In the genomic region with DNA sequence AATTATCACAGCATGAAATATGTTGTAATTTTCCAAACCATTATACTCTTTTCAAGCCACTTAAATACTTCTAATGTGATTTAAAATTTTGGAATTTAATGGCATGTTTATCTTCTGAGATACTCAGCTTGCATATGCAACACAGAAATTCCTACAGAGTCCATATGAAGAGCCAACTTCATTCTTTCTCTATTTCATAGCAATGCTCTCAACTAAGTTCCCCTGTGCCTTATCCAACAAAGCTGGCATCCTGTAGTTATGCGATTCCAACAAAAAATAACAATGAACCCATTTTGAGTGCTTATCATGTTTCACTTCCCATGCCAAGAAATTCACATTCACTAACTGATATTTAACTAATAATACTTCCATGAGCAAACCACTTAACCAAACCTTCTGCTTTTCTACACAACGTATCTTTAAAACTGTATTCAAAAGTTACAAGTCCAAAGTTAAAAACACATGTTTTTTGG, we compare ENCODE assay signal across 18 cellular contexts.
DNase-seq lines count a peak whose midpoint lies in the region; ATAC-seq and TF ChIP-seq lines count a peak whose summit lies in the region.
"Had no signal": no experiment of that assay in that cellular context is flagged by ENCODE, and none has a peak within 500 bp of the region (broad histone marks: within the 10 kb centered on the region; RNA-seq: fewer than 3 reads in every experiment).

No MANE protein-coding gene starts in this region.

- intact Hi-C loops in sciatic nerve (cut with DNase I), result no loop called here

- peaks cover 10% of the 10 kb centered on the region; the same call in 1 of the 2 replicates for H3K9me3 ChIP-seq in SK-N-SH
- H3K9me3 ChIP-seq: adrenal gland, suprapubic skin had no signal

- peak in 1 of 2 experiments; percentile 71; a peak in 1 of 4 replicates for TF ChIP-seq EP300 in SK-N-SH (IDR thresholded peaks at IDR 0.05; ENCODE audit: borderline replicate concordance in 1 of 2, low read depth in 1 of 2, low read length in 1 of 2)

- H3F3A ChIP-seq in SK-N-SH (replicated peaks; ENCODE audit: insufficient read depth), result peaks cover 33% of the 10 kb centered on the region

- WGBS in SK-N-SH (ENCODE audit: low lambda C conversion rate), result 23% methylated on average over 2 of the region's 2 CpGs

- ATAC-seq in sciatic nerve, result peak; percentile 39

- no peaks in the 10 kb centered on the region for H3K79me2 ChIP-seq in SK-N-SH (ENCODE audit: insufficient read depth)

- H3K27me3 ChIP-seq in SK-N-SH (ENCODE audit: insufficient read depth), result no peaks in the 10 kb centered on the region
- H3K27me3 ChIP-seq: adrenal gland, neural progenitor cell, suprapubic skin had no signal

- DNase-seq in EL (peak; percentile 46), SK-N-SH (no peak), dermis blood vessel endothelial cell (peak; percentile 53), sciatic nerve (ENCODE audit: low spot score) (no peak), mucosa of gallbladder (ENCODE audit: low spot score) (no peak), NCI-H1092 treated with DMSO at 0.1 percent for 48 hours (lab: John Stamatoyannopoulos, UW) (no peak)
- DNase-seq in activated CD4-positive, alpha-beta T cell treated with anti-CD3 and anti-CD28 coated beads for 1 hour, result no peak
- DNase-seq: activated CD4-positive, alpha-beta T cell treated with anti-CD3 and anti-CD28 coated beads for 48 hours; activated CD8-positive, alpha-beta memory T cell treated with anti-CD3 and anti-CD28 coated beads, Interleukin-2, amount 50 U/mL, for 4 hours; activated effector memory CD4-positive, alpha-beta T cell treated with anti-CD3 and anti-CD28 coated beads, Interleukin-2, amount 50 U/mL, for 16 hours; adrenal gland; KBM-7; left cardiac atrium; midbrain; NCI-H2029 treated with DMSO at 0.1 percent for 48 hours had no signal

- H3K36me3 ChIP-seq in SK-N-SH (replicated peaks in 1 of 2; ENCODE audit: control insufficient read depth in 1 of 2, insufficient read depth in 2 of 2, low read length in 1 of 2), result no peaks in the 10 kb centered on the region
- H3K36me3 ChIP-seq: adrenal gland, neural progenitor cell, suprapubic skin had no signal

- peaks cover 0 to 22% of the 10 kb centered on the region in 2 experiments; a peak in 3 of 4 replicates for H3K4me1 ChIP-seq in SK-N-SH (ENCODE audit: control insufficient read depth in 1 of 2, insufficient read depth in 2 of 2, low read depth in 1 of 2, low read length in 1 of 2)
- H3K4me1 ChIP-seq: adrenal gland, neural progenitor cell, suprapubic skin had no signal

- H3K4me3 ChIP-seq in SK-N-SH (ENCODE audit: low read depth in 2 of 2, low read length in 1 of 2), result no peak overlapping the region
- H3K4me3 ChIP-seq: adrenal gland, neural progenitor cell, suprapubic skin had no signal

- H3K9me2 ChIP-seq in SK-N-SH, result no peaks in the 10 kb centered on the region

- peak overlapping the region; percentile 84; the same call in 1 of the 2 replicates for H2AFZ ChIP-seq in SK-N-SH (ENCODE audit: low read depth)
- H2AFZ ChIP-seq: neural progenitor cell had no signal

- CTCF ChIA-PET in SK-N-SH (lab: Yijun Ruan, JAX), result interaction anchor here (0.6 kb wide), 1 partner anchor 41 kb away, joined by 3 read pairs; no protein-coding TSS in a partner anchor

- no peaks in the 10 kb centered on the region for H4K20me1 ChIP-seq in SK-N-SH (ENCODE audit: insufficient read depth)

- TF ChIP-seq CTCF in SK-N-SH (IDR thresholded peaks at IDR 0.05), result no peak

- peak overlapping the region; percentile 44 for H3K9ac ChIP-seq in SK-N-SH
- H3K9ac ChIP-seq: neural progenitor cell had no signal

- peak overlapping the region; percentile 62 to 87; a peak in 3 of 4 replicates for H3K27ac ChIP-seq in SK-N-SH (ENCODE audit: low read depth in 2 of 2, low read length in 1 of 2)
- H3K27ac ChIP-seq: adrenal gland, neural progenitor cell, RWPE1, suprapubic skin had no signal

- POLR2A ChIA-PET in SK-N-SH (lab: Yijun Ruan, JAX), result no interaction called here

- TF ChIP-seq RAD21 in SK-N-SH (IDR thresholded peaks at IDR 0.05; ENCODE audit: low read length), result no peak

- H3K4me2 ChIP-seq in SK-N-SH, result 0 out of 2 replicates have a peak overlapping the region, but pooled peaks have one; percentile 32
- H3K4me2 ChIP-seq: neural progenitor cell had no signal

TF ChIP-seq in SK-N-SH, 30 proteins besides CTCF, POLR2A, EP300 and RAD21:
- TF ChIP-seq NFIC (IDR thresholded peaks at IDR 0.05; ENCODE audit: borderline replicate concordance) (peak; percentile 76), SIN3A (IDR thresholded peaks at IDR 0.05; ENCODE audit: borderline replicate concordance, low read depth, low read length) (no peak), RXRA (IDR thresholded peaks at IDR 0.05; ENCODE audit: borderline replicate concordance, low read depth) (peak; percentile 12; the same call in 1 of the 2 replicates), EZH2phosphoT487 (IDR thresholded peaks at IDR 0.05; ENCODE audit: borderline replicate concordance, low read depth) (no peak), TAF1 (IDR thresholded peaks at IDR 0.05; ENCODE audit: borderline replicate concordance, low read depth, low read length) (no peak), TCF12 (IDR thresholded peaks at IDR 0.05) (peak; percentile 54), FOXJ3 (CRISPR knock-in tag; IDR thresholded peaks at IDR 0.05) (no peak), MXI1 (IDR thresholded peaks at IDR 0.05; ENCODE audit: low read depth, low read length) (no peak), YY1 (IDR thresholded peaks at IDR 0.05; ENCODE audit: low read depth) (0 out of 2 replicates have a peak, but pooled peaks have one; percentile 24), CHD2 (IDR thresholded peaks at IDR 0.05; ENCODE audit: low read length, partially characterized antibody) (no peak), RCOR1 (IDR thresholded peaks at IDR 0.05; ENCODE audit: low read length) (no peak), TEAD4 (IDR thresholded peaks at IDR 0.05; ENCODE audit: borderline replicate concordance, insufficient read depth) (0 out of 2 replicates have a peak, but pooled peaks have one; percentile 9)
- TF ChIP-seq, protein P1, sequence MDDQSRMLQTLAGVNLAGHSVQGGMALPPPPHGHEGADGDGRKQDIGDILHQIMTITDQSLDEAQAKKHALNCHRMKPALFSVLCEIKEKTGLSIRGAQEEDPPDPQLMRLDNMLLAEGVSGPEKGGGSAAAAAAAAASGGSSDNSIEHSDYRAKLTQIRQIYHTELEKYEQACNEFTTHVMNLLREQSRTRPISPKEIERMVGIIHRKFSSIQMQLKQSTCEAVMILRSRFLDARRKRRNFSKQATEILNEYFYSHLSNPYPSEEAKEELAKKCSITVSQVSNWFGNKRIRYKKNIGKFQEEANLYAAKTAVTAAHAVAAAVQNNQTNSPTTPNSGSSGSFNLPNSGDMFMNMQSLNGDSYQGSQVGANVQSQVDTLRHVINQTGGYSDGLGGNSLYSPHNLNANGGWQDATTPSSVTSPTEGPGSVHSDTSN (IDR thresholded peaks at IDR 0.05), result peak; percentile 23; the same call in 1 of the 2 replicates
- TF ChIP-seq, protein P2, sequence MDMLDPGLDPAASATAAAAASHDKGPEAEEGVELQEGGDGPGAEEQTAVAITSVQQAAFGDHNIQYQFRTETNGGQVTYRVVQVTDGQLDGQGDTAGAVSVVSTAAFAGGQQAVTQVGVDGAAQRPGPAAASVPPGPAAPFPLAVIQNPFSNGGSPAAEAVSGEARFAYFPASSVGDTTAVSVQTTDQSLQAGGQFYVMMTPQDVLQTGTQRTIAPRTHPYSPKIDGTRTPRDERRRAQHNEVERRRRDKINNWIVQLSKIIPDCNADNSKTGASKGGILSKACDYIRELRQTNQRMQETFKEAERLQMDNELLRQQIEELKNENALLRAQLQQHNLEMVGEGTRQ (IDR thresholded peaks at IDR 0.05; ENCODE audit: borderline replicate concordance, low read depth, low read length), result no peak
- TF ChIP-seq, protein P3, sequence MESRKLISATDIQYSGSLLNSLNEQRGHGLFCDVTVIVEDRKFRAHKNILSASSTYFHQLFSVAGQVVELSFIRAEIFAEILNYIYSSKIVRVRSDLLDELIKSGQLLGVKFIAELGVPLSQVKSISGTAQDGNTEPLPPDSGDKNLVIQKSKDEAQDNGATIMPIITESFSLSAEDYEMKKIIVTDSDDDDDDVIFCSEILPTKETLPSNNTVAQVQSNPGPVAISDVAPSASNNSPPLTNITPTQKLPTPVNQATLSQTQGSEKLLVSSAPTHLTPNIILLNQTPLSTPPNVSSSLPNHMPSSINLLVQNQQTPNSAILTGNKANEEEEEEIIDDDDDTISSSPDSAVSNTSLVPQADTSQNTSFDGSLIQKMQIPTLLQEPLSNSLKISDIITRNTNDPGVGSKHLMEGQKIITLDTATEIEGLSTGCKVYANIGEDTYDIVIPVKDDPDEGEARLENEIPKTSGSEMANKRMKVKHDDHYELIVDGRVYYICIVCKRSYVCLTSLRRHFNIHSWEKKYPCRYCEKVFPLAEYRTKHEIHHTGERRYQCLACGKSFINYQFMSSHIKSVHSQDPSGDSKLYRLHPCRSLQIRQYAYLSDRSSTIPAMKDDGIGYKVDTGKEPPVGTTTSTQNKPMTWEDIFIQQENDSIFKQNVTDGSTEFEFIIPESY (IDR thresholded peaks at IDR 0.05; ENCODE audit: borderline replicate concordance, low read depth), result no peak

Comparison
In these comparisons a context has a peak if more than half of its experiments do, and no peak if none do; other contexts are left out.
1. DNase-seq: peak in EL (single experiment) and dermis blood vessel endothelial cell (single experiment); none in SK-N-SH (single experiment), sciatic nerve (single experiment), activated CD4-positive, alpha-beta T cell treated with anti-CD3 and anti-CD28 coated beads for 1 hour (single experiment), mucosa of gallbladder (single experiment) and NCI-H1092 treated with DMSO at 0.1 percent for 48 hours (single experiment).